8 cellular contexts compared by ENCODE assay signal in genomic region chr2:200862532-200863000, GRCh38. TPM values are rescaled to one million over a fixed set of nuclear protein-coding genes. Genes with fewer than 3 reads are reported as not detected.
DNase-seq lines count a peak whose midpoint lies in the region; ATAC-seq and TF ChIP-seq lines count a peak whose summit lies in the region.

No MANE protein-coding gene starts in this region.

- ATAC-seq in PC-3 (no peak), sciatic nerve (peak; percentile 11), HG03571 (IDR thresholded peaks at IDR 0.05; ENCODE audit: unreplicated experiment) (no peak)

- no peaks in the 10 kb centered on the region for H3K9me2 ChIP-seq in PC-3 (replicated peaks; ENCODE audit: low read length)

- CTCF ChIA-PET in PC-3 (lab: Charles Lee), result no interaction called here

- no TSS peak for BruUV-seq in PC-3 (replicated peaks; lab: Mats Ljungman, UMichigan)

- H3K9ac ChIP-seq in PC-3 (ENCODE audit: low read length), result peak overlapping the region; percentile 95

- no peak for TF ChIP-seq CTCF in PC-3 (conservative IDR thresholded peaks at IDR 0.05; ENCODE audit: low read depth, low read length)

- H3K9me3 ChIP-seq in PC-3 (ENCODE audit: low read length), result no peaks in the 10 kb centered on the region

- no peaks in the 10 kb centered on the region for H3K27me3 ChIP-seq in PC-3 (ENCODE audit: low read length)

- H3K79me2 ChIP-seq in PC-3 (ENCODE audit: low read length), result peaks cover 69% of the 10 kb centered on the region

- POLR2A ChIA-PET in PC-3 (lab: Charles Lee; ENCODE audit: unreplicated experiment), result no interaction called here

- DNase-seq in NOMO-1 treated with DMSO at 0.1 percent for 48 hours (lab: John Stamatoyannopoulos, UW; ENCODE audit: unreplicated experiment), result peak; percentile 41
- DNase-seq in NOMO-1 treated with dmso at 0.1 percent for 144 hours (lab: John Stamatoyannopoulos, UW; ENCODE audit: unreplicated experiment), result no peak
- peak; percentile 56 for DNase-seq in PC-3
- DNase-seq in activated effector memory CD4-positive, alpha-beta T cell treated with Interleukin-2 at 50 U/mL for 16 hours, result peak; percentile 18
- peak; percentile 50 for DNase-seq in globus pallidus (ENCODE audit: low spot score)
- DNase-seq in sciatic nerve (ENCODE audit: low spot score), result no peak
- DNase-seq in AG20443 (ENCODE audit: low spot score), result no peak

- peak overlapping the region; percentile 76 for H3K27ac ChIP-seq in PC-3 (ENCODE audit: low read length)

- H3F3A ChIP-seq in PC-3 (ENCODE audit: low read length, unreplicated experiment), result peaks cover 7% of the 10 kb centered on the region

- peaks cover 49% of the 10 kb centered on the region for H3K36me3 ChIP-seq in PC-3 (ENCODE audit: low read depth, low read length)

- intact Hi-C loops in PC-3 (cut with micrococcal nuclease), result no loop called here
- intact Hi-C loops in sciatic nerve (cut with DNase I), result no loop called here

- peak overlapping the region; percentile 83 for H3K4me2 ChIP-seq in PC-3 (ENCODE audit: low read length)

- peaks cover 26% of the 10 kb centered on the region for H3K4me1 ChIP-seq in PC-3 (ENCODE audit: insufficient read depth, low read length)

- H3K4me3 ChIP-seq in PC-3 (ENCODE audit: low read length), result peak overlapping the region; percentile 93

- peaks cover 39% of the 10 kb centered on the region for H4K20me1 ChIP-seq in PC-3 (ENCODE audit: low read length)

- no peak overlapping the region for H2AFZ ChIP-seq in PC-3 (ENCODE audit: low read length)

RNA-seq across cellular contexts. Expression of gene CLK1, which starts 1.9 kb away (rescaled TPM):
- total RNA-seq in PC-3 (2014; rRNA removed) (46.9 and 51.1 TPM in 2 replicates), sciatic nerve (358 TPM)

RNA-seq across cellular contexts. Expression of gene PPIL3, which starts 26.3 kb away (rescaled TPM):
- total RNA-seq in PC-3 (2014; rRNA removed), result 25.9 and 37.1 TPM in 2 replicates
- 35.1 TPM for total RNA-seq in sciatic nerve

RNA-seq across cellular contexts. Expression of gene NIF3L1, which starts 26.6 kb away (rescaled TPM):
- total RNA-seq in PC-3 (2014; rRNA removed), result 63.1 and 81.5 TPM in 2 replicates
- total RNA-seq in sciatic nerve, result 19.9 TPM

RNA-seq across cellular contexts. Expression of gene BZW1, which starts 50.9 kb away (rescaled TPM):
- 389 and 626 TPM in 2 replicates for total RNA-seq in PC-3 (2014; rRNA removed)
- total RNA-seq in sciatic nerve, result 282 TPM

Comparison
In these comparisons a context has a peak if more than half of its experiments do, and no peak if none do; other contexts are left out.
1. DNase-seq: peak in NOMO-1 treated with DMSO at 0.1 percent for 48 hours (single experiment), PC-3 (single experiment), activated effector memory CD4-positive, alpha-beta T cell treated with Interleukin-2 at 50 U/mL for 16 hours (single experiment) and globus pallidus (single experiment); none in NOMO-1 treated with dmso at 0.1 percent for 144 hours (single experiment), sciatic nerve (single experiment) and AG20443 (single experiment).